Comparison of ENCODE assay signal across 8 cellular contexts in genomic region chr17:18182978-18183333, GRCh38. TPM values are rescaled to one million over a fixed set of nuclear protein-coding genes. Genes with fewer than 3 reads are reported as not detected.
DNase-seq lines count a peak whose midpoint lies in the region; ATAC-seq and TF ChIP-seq lines count a peak whose summit lies in the region.

No MANE protein-coding gene starts in this region.

- H3K4me3 ChIP-seq in NT2/D1 (ENCODE audit: insufficient read length, low read depth) (peak overlapping the region; percentile 68), esophagus muscularis mucosa (peak overlapping the region; percentile 87 to 97 (median 94)), stomach smooth muscle (ENCODE audit: low read length in 2 of 2) (peak overlapping the region; percentile 79 to 97)

- H3K4me1 ChIP-seq in NT2/D1 (ENCODE audit: insufficient read depth, insufficient read length), result peaks cover 5% of the 10 kb centered on the region
- H3K4me1 ChIP-seq in esophagus muscularis mucosa, result peaks cover 36 to 50% (median 44%) of the 10 kb centered on the region in 4 donors
- peaks cover 43% of the 10 kb centered on the region for H3K4me1 ChIP-seq in stomach smooth muscle (ENCODE audit: control insufficient read depth, insufficient read depth, low read length)

- peak overlapping the region; percentile 99 for H3K27ac Mint-ChIP-seq in neural crest cell (ENCODE audit: unreplicated experiment)

- 3% methylated on average over 8 of the region's 33 CpGs for WGBS in esophagus muscularis mucosa

- H3K36me3 ChIP-seq in NT2/D1 (ENCODE audit: insufficient read depth, insufficient read length, low read length), result peaks cover 26% of the 10 kb centered on the region
- peaks cover 0 to 6% (median 0%) of the 10 kb centered on the region in 4 donors for H3K36me3 ChIP-seq in esophagus muscularis mucosa
- peaks cover 0 to 3% of the 10 kb centered on the region in 2 donors for H3K36me3 ChIP-seq in stomach smooth muscle (ENCODE audit: control insufficient read depth in 2 of 2, insufficient read depth in 2 of 2, low read length in 2 of 2)

- H3K9me3 Mint-ChIP-seq in neural crest cell, result no peaks in the 10 kb centered on the region

- DNase-seq in 8988T, result peak; percentile 78
- DNase-seq in NT2/D1 (ENCODE audit: low read depth, low spot score), result no peak
- DNase-seq in activated T-cell treated with anti-CD3 and anti-CD28 coated beads for 24 hours (ENCODE audit: low read depth), result peak; percentile 74
- peak; percentile 96 for DNase-seq in esophagus muscularis mucosa (ENCODE audit: extremely low spot score)
- DNase-seq in neural crest cell (ENCODE audit: low read depth, low spot score), result peak; percentile 65

- intact Hi-C loops in esophagus muscularis mucosa (cut with DNase I), result no loop called here

- H3K9me3 ChIP-seq in NT2/D1 (ENCODE audit: insufficient read depth, low read length), result no peaks in the 10 kb centered on the region
- no peaks in the 10 kb centered on the region for H3K9me3 ChIP-seq in esophagus muscularis mucosa
- H3K9me3 ChIP-seq in stomach smooth muscle (ENCODE audit: control insufficient read depth in 2 of 2, low read length in 2 of 2), result no peaks in the 10 kb centered on the region

- TF ChIP-seq CTCF in esophagus muscularis mucosa (IDR thresholded peaks at IDR 0.05) (peak in 1 of 3 experiments; percentile 18), neural crest cell (conservative IDR thresholded peaks at IDR 0.05) (no peak)

- peaks cover 3% of the 10 kb centered on the region for H3K27me3 Mint-ChIP-seq in neural crest cell (ENCODE audit: low read depth)

- H3K9ac ChIP-seq in NT2/D1 (ENCODE audit: insufficient read length, low read depth), result peak overlapping the region; percentile 89
- peak overlapping the region; percentile 76 to 92 for H3K9ac ChIP-seq in stomach smooth muscle (ENCODE audit: low read length in 2 of 2)

- H3K27ac ChIP-seq in esophagus muscularis mucosa (replicated peaks in 1 of 4) (peak overlapping the region; percentile 98 to 99 (median 98)), stomach smooth muscle (ENCODE audit: low read length) (peak overlapping the region; percentile 96)

- H3K36me3 Mint-ChIP-seq in neural crest cell (ENCODE audit: low read depth), result peaks cover 2% of the 10 kb centered on the region

- no peak for TF ChIP-seq EP300 in esophagus muscularis mucosa (IDR thresholded peaks at IDR 0.05)

- ATAC-seq in GM18508 (IDR thresholded peaks at IDR 0.05; ENCODE audit: insufficient read depth, unreplicated experiment) (peak; percentile 7), HG02970 (IDR thresholded peaks at IDR 0.05; ENCODE audit: low FRiP score, unreplicated experiment) (peak; percentile 31)

- H3K4me3 Mint-ChIP-seq in neural crest cell, result peak overlapping the region; percentile 98

- H3K4me1 Mint-ChIP-seq in neural crest cell, result peaks cover 51% of the 10 kb centered on the region

- H3K27me3 ChIP-seq in NT2/D1 (ENCODE audit: insufficient read depth, insufficient read length) (no peaks in the 10 kb centered on the region), esophagus muscularis mucosa (no peaks in the 10 kb centered on the region), stomach smooth muscle (ENCODE audit: control insufficient read depth in 1 of 2, insufficient read depth in 2 of 2, low read length in 2 of 2) (no peaks in the 10 kb centered on the region)

- no peak for TF ChIP-seq POLR2A in esophagus muscularis mucosa (IDR thresholded peaks at IDR 0.05; ENCODE audit: low read depth)

RNA-seq across cellular contexts. Expression of gene ALKBH5, which starts 0.7 kb away (rescaled TPM):
- 100 to 1,000 TPM; 120 to 197 (median 151) TPM for total RNA-seq in esophagus muscularis mucosa
- total RNA-seq in neural crest cell, result 104 and 109 TPM in 2 replicates

RNA-seq across cellular contexts. Expression of gene LLGL1, which starts 42.5 kb away (rescaled TPM):
- total RNA-seq in esophagus muscularis mucosa (10 to 100 TPM; 17.6 to 35.1 (median 26.2) TPM), neural crest cell (93.3 and 99.3 TPM in 2 replicates)
